21 cellular contexts compared by ENCODE assay signal in the genomic region with DNA sequence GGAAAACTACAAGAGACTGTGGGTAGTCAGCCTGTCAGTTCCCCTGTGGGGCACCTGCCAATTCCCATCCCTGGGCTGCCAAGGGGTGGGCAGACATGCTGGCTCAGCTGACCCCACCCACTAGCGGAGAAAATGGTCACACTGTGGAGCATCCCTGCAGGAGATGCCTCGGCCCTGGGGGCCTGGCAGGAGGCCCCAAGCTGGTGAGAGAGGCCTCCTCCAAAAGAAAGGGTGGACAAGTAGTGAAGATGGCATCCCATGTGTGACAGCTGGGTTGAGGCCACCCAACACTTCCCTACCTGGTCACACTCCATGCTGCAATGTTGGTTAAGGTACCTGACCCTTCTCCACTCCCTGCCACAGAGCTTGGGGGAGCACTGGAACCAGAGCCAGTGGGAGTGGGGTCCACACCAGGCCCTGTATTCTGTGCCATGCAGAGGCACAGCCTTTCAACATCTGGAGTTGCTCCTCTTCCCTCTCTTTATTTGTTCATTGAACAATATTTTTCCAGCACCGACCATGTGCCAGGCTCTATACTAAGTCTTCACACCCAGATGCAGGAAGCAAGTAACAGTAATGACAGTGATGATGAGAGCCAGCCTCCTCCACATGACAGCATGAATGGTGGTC. TPM values are rescaled to one million over a fixed set of nuclear protein-coding genes. Genes with fewer than 3 reads are reported as not detected.
DNase-seq lines count a peak whose midpoint lies in the region; ATAC-seq and TF ChIP-seq lines count a peak whose summit lies in the region.
"Had no signal": no experiment of that assay in that cellular context is flagged by ENCODE, and none has a peak within 500 bp of the region (broad histone marks: within the 10 kb centered on the region; RNA-seq: fewer than 3 reads in every experiment).

No MANE protein-coding gene starts in this region.

- CTCF ChIA-PET in A673 (lab: Charles Lee), result no interaction called here
- CTCF ChIA-PET in HEK293 (lab: Yijun Ruan, JAX), result no interaction called here

- H3K27ac Mint-ChIP-seq in activated CD4-positive, alpha-beta T cell treated with anti-CD3 and anti-CD28 coated beads, Interleukin-2, amount 10 ng/mL, durations not matched to agents 24 days and 14 days, result no peak overlapping the region
- H3K27ac Mint-ChIP-seq: HFFc6 had no signal

- H3K27me3 ChIP-seq in A673 (replicated peaks; ENCODE audit: insufficient read depth, low read depth, low read length, poor library complexity) (no peaks in the 10 kb centered on the region), stomach (peaks cover 0 to 92% (median 0%) of the 10 kb centered on the region in 3 donors), psoas muscle (ENCODE audit: insufficient read depth in 3 of 3, low read length in 2 of 3) (peaks cover 3 to 53% (median 22%) of the 10 kb centered on the region in 3 donors)
- H3K27me3 ChIP-seq: BE2C had no signal

- WGBS in stomach, 5 donors, result 76 to 91% (median 83%) methylated on average over 3 of the region's 3 CpGs
- 57 to 75% (median 66%) methylated on average over 3 of the region's 3 CpGs for WGBS in psoas muscle, 3 donors

- H3K36me3 ChIP-seq in A673 (ENCODE audit: insufficient read depth, low read length, poor library complexity, severe bottlenecking), result no peaks in the 10 kb centered on the region
- H3K36me3 ChIP-seq in HEK293 (ENCODE audit: control insufficient read depth in 2 of 2, insufficient read depth in 1 of 2, low read length in 2 of 2), result no peaks in the 10 kb centered on the region
- no peaks in the 10 kb centered on the region for H3K36me3 ChIP-seq in stomach
- H3K36me3 ChIP-seq in psoas muscle (ENCODE audit: insufficient read depth in 1 of 2, low read depth in 1 of 2), result no peaks in the 10 kb centered on the region
- H3K36me3 ChIP-seq: BE2C, SJCRH30 had no signal

- DNase-seq in A673 (ENCODE audit: low spot score) (peak; percentile 62), left lobe of liver (ENCODE audit: low spot score) (peak; percentile 19), stomach (peak; percentile 2), psoas muscle (no peak), GM19238 (ENCODE audit: insufficient read length, low spot score) (no peak)
- no peak for DNase-seq in activated CD4-positive, alpha-beta T cell treated with anti-CD3 and anti-CD28 coated beads, Interleukin-2, amount 10 ng/mL, durations not matched to agents 24 days and 14 days
- DNase-seq: BE2C, DMS79, GOT3, HFFc6, Kasumi-1, NCI-H1417, NCI-H1694 treated with DMSO at 0.1 percent for 48 hours, NCI-H2081 treated with DMSO at 0.1 percent for 48 hours, NCI-H2171 treated with DMSO at 0.1 percent for 48 hours, NCI-H524 treated with DMSO at 0.1 percent for 48 hours, SJCRH30 had no signal

- TF ChIP-seq CTCF in A673 (conservative IDR thresholded peaks at IDR 0.05; ENCODE audit: low read depth, low read length), result no peak
- no peak for TF ChIP-seq CTCF in HEK293 (tag by site-specific recombination; IDR thresholded peaks at IDR 0.05)
- no peak for TF ChIP-seq CTCF in stomach (IDR thresholded peaks at IDR 0.05)
- TF ChIP-seq CTCF in psoas muscle (IDR thresholded peaks at IDR 0.05), result no peak

- H3K4me1 Mint-ChIP-seq in activated CD4-positive, alpha-beta T cell treated with anti-CD3 and anti-CD28 coated beads, Interleukin-2, amount 10 ng/mL, durations not matched to agents 24 days and 14 days, result no peaks in the 10 kb centered on the region

- H3K4me1 ChIP-seq in A673 (ENCODE audit: insufficient read depth, low read length, poor library complexity, severe bottlenecking) (no peaks in the 10 kb centered on the region), HEK293 (ENCODE audit: control insufficient read depth, insufficient read depth, low read length) (no peaks in the 10 kb centered on the region), stomach (peaks cover 0 to 21% (median 6%) of the 10 kb centered on the region in 4 donors), psoas muscle (no peaks in the 10 kb centered on the region)
- H3K4me1 ChIP-seq: A549, BE2C, SJCRH30 had no signal

- POLR2A ChIA-PET in A673 (lab: Charles Lee; ENCODE audit: low non-redundant PET) (no interaction called here), HEK293 (lab: Yijun Ruan, JAX) (no interaction called here)

- intact Hi-C loops in A673 (cut with micrococcal nuclease; ENCODE audit: unreplicated experiment), result no loop called here
- intact Hi-C loops in stomach (cut with DNase I; ENCODE audit: low total_unique reads), result no loop called here
- intact Hi-C loops in psoas muscle (cut with DNase I), result no loop called here
- intact Hi-C loops in activated CD4-positive, alpha-beta T cell treated with anti-CD3 and anti-CD28 coated beads, Interleukin-2, amount 10 ng/mL, durations not matched to agents 24 days and 14 days (cut with micrococcal nuclease), result no loop called here

- H3K4me3 ChIP-seq in A673 (ENCODE audit: low read depth, low read length, poor library complexity, severe bottlenecking), result no peak overlapping the region
- no peak overlapping the region for H3K4me3 ChIP-seq in HEK293 (ENCODE audit: low read depth, low read length)
- no peak overlapping the region for H3K4me3 ChIP-seq in stomach
- H3K4me3 ChIP-seq in psoas muscle, result no peak overlapping the region
- H3K4me3 ChIP-seq: A549, SJCRH30 had no signal

- H3K36me3 Mint-ChIP-seq in activated CD4-positive, alpha-beta T cell treated with anti-CD3 and anti-CD28 coated beads, Interleukin-2, amount 10 ng/mL, durations not matched to agents 24 days and 14 days (ENCODE audit: low read depth), result no peaks in the 10 kb centered on the region

- ATAC-seq in left lobe of liver (no peak), psoas muscle (no peak), GM18519 (IDR thresholded peaks at IDR 0.05; ENCODE audit: low FRiP score, unreplicated experiment) (no peak)
- ATAC-seq: A549 had no signal

- H3K27me3 Mint-ChIP-seq in activated CD4-positive, alpha-beta T cell treated with anti-CD3 and anti-CD28 coated beads, Interleukin-2, amount 10 ng/mL, durations not matched to agents 24 days and 14 days, result peaks cover 17% of the 10 kb centered on the region

- no peak for TF ChIP-seq POLR2A in stomach (IDR thresholded peaks at IDR 0.05)

- no peaks in the 10 kb centered on the region for H3K9me3 Mint-ChIP-seq in activated CD4-positive, alpha-beta T cell treated with anti-CD3 and anti-CD28 coated beads, Interleukin-2, amount 10 ng/mL, durations not matched to agents 24 days and 14 days

- H3K9me3 ChIP-seq in A673 (ENCODE audit: low read depth, low read length, poor library complexity, severe bottlenecking), result no peaks in the 10 kb centered on the region
- H3K9me3 ChIP-seq in HEK293 (ENCODE audit: control insufficient read depth, insufficient read depth, low read depth, low read length), result no peaks in the 10 kb centered on the region
- peaks cover 0 to 10% (median 9%) of the 10 kb centered on the region in 4 donors for H3K9me3 ChIP-seq in stomach
- peaks cover 4% of the 10 kb centered on the region for H3K9me3 ChIP-seq in psoas muscle
- H3K9me3 ChIP-seq: A549, BE2C, SJCRH30 had no signal

- H3K4me3 Mint-ChIP-seq in activated CD4-positive, alpha-beta T cell treated with anti-CD3 and anti-CD28 coated beads, Interleukin-2, amount 10 ng/mL, durations not matched to agents 24 days and 14 days, result no peak overlapping the region
- H3K4me3 Mint-ChIP-seq: HFFc6 had no signal

- H3K27ac ChIP-seq in A673 (ENCODE audit: low read depth, low read length, poor library complexity, severe bottlenecking) (peak overlapping the region; percentile 59), HEK293 (ENCODE audit: extremely low read depth, low read depth, low read length) (no peak overlapping the region), stomach (no peak overlapping the region), psoas muscle (no peak overlapping the region)
- H3K27ac ChIP-seq: A549, SJCRH30 had no signal

- no peak for TF ChIP-seq EP300 in stomach (IDR thresholded peaks at IDR 0.05)

- no TSS peak for BruUV-seq in A673 (replicated peaks; lab: Mats Ljungman, UMichigan)

TF ChIP-seq in HEK293, 187 proteins besides CTCF, POLR2A, EP300 and RAD21 (continues in another document):
- TF ChIP-seq ZNF169 (tag by site-specific recombination; IDR thresholded peaks at IDR 0.05) (no peak), ZBTB48 (tag by site-specific recombination; IDR thresholded peaks at IDR 0.05) (no peak), ZNF174 (tag by site-specific recombination; IDR thresholded peaks at IDR 0.05) (no peak), ZNF10 (tag by site-specific recombination; IDR thresholded peaks at IDR 0.05) (no peak), ZNF366 (tag by site-specific recombination; conservative IDR thresholded peaks at IDR 0.05) (0 out of 2 replicates have a peak, but pooled peaks have one; percentile 31), ZIC2 (tag by site-specific recombination; IDR thresholded peaks at IDR 0.05) (peak; percentile 60), ZSCAN30 (tag by site-specific recombination; IDR thresholded peaks at IDR 0.05) (no peak), OSR2 (tag by site-specific recombination; IDR thresholded peaks at IDR 0.05) (no peak)
- TF ChIP-seq, protein P1, sequence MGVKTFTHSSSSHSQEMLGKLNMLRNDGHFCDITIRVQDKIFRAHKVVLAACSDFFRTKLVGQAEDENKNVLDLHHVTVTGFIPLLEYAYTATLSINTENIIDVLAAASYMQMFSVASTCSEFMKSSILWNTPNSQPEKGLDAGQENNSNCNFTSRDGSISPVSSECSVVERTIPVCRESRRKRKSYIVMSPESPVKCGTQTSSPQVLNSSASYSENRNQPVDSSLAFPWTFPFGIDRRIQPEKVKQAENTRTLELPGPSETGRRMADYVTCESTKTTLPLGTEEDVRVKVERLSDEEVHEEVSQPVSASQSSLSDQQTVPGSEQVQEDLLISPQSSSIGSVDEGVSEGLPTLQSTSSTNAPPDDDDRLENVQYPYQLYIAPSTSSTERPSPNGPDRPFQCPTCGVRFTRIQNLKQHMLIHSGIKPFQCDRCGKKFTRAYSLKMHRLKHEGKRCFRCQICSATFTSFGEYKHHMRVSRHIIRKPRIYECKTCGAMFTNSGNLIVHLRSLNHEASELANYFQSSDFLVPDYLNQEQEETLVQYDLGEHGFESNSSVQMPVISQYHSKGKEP (tag by site-specific recombination; IDR thresholded peaks at IDR 0.05), result no peak
- TF ChIP-seq, protein P2, sequence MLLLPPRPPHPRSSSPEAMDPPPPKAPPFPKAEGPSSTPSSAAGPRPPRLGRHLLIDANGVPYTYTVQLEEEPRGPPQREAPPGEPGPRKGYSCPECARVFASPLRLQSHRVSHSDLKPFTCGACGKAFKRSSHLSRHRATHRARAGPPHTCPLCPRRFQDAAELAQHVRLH (tag by site-specific recombination; IDR thresholded peaks at IDR 0.05), result no peak

RNA-seq across cellular contexts. Expression of a gene that starts 59.5 kb away (rescaled TPM):
- total RNA-seq in A673 (2021) (not detected in 2 replicates), left lobe of liver (8.7 TPM), stomach (1 to 10 TPM in 4 of 5 donors, under 1 TPM in 1; 0.29 to 8.9 (median 4.9) TPM), psoas muscle (not detected)
- polyA plus RNA-seq in stomach (1 to 10 TPM in 1 of 3 donors, under 1 TPM in 2; 0.92 to 1.9 (median 0.93) TPM), psoas muscle (under 1 TPM in 1 of 3 donors, not detected in 2; 0.01 TPM)
- not detected in 2 replicates for total RNA-seq in activated CD4-positive, alpha-beta T cell treated with anti-CD3 and anti-CD28 coated beads, Interleukin-2, amount 10 ng/mL, durations not matched to agents 24 days and 14 days
- total RNA-seq: HFFc6, MCF 10A, SJCRH30 had no signal

Comparison
In these comparisons a context has a peak if more than half of its experiments do, and no peak if none do; other contexts are left out.
1. DNase-seq: peak in A673 (single experiment), left lobe of liver (single experiment) and stomach (single experiment); none in psoas muscle (0 of 2), GM19238 (single experiment) and activated CD4-positive, alpha-beta T cell treated with anti-CD3 and anti-CD28 coated beads, Interleukin-2, amount 10 ng/mL, durations not matched to agents 24 days and 14 days (single experiment).